In the genomic region with DNA sequence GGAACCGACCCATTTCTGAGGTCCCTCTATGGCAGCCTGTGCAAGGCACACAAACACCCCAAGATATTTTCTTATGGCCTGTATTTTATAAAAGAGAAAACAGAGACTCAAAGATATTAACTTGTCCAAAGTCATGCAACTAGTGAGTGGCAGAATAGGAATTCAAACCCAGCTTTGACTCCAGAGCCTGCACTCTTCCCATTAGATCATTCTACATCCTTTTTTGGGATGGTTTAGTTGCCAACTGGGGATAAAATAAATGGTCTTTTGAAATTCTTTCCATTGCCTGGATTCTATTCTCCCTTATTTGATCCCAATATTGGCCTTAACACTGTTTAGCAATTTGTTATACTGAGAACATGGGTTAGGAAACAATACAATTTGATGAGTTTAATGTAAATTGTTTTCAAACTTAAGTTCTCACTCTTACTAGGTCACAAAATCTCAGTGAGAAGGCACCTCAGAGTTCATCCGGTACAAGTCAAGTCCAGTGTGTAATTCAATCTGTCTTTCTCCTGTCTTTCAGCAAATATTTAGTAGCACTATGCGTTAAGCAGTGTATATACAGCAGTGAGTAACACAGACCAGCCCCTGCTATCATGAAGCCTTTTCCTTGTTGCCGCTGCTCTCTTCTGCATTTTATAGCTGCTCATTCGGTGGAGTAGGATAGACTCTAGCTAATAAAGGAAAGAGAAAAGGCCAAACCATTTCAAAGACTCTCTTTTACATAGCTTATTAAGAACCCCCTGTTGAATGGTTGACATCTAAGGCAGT, we compare ENCODE assay signal across 8 cellular contexts.
DNase-seq lines count a peak whose midpoint lies in the region; ATAC-seq, FAIRE-seq and TF ChIP-seq lines count a peak whose summit lies in the region.

No MANE protein-coding gene starts in this region.

- intact Hi-C loops in endothelial cell of umbilical vein (cut with micrococcal nuclease): no loop called here

- no peak for ATAC-seq in HG03571 (IDR thresholded peaks at IDR 0.05; ENCODE audit: unreplicated experiment)

- no peak for TF ChIP-seq CTCF in endothelial cell of umbilical vein (IDR thresholded peaks at IDR 0.05; ENCODE audit: extremely low read depth in 1 of 2, insufficient read depth in 1 of 2, low read depth in 1 of 2, low read length in 2 of 2)

- no TSS peak for BruUV-seq in endothelial cell of umbilical vein (replicated peaks; lab: Mats Ljungman, UMichigan)

- H3K9ac ChIP-seq in endothelial cell of umbilical vein (replicated peaks; ENCODE audit: extremely low read depth, insufficient read depth, low read length): peak overlapping the region; percentile 47

- peak overlapping the region; percentile 62 for H3K4me2 ChIP-seq in endothelial cell of umbilical vein (ENCODE audit: insufficient read depth, low read length)

- CTCF ChIA-PET in endothelial cell of umbilical vein (lab: Charles Lee): interaction anchor here (0.9 to 1.9 kb wide), 3 partner anchors 9 to 116 kb away, joined by 3 to 5 read pairs (median 4); no protein-coding TSS in a partner anchor

- POLR2A ChIA-PET in endothelial cell of umbilical vein (lab: Charles Lee): no interaction called here

- H3K4me1 ChIP-seq in endothelial cell of umbilical vein (ENCODE audit: control insufficient read depth, extremely low read depth, insufficient read depth, low read length) (no peaks in the 10 kb centered on the region), muscle layer of duodenum (ENCODE audit: control insufficient read depth in 1 of 2, insufficient read depth in 2 of 2, low read length in 2 of 2) (peaks cover 0 to 5% of the 10 kb centered on the region in 2 donors)

- H3K27me3 ChIP-seq in endothelial cell of umbilical vein (ENCODE audit: control insufficient read depth in 2 of 2, insufficient read depth in 2 of 2, low read length in 2 of 2) (no peaks in the 10 kb centered on the region), muscle layer of duodenum (ENCODE audit: low read depth, low read length) (no peaks in the 10 kb centered on the region)

- H3K79me2 ChIP-seq in endothelial cell of umbilical vein (ENCODE audit: control insufficient read depth, insufficient read depth, low read length): no peaks in the 10 kb centered on the region

- no peaks in the 10 kb centered on the region for H4K20me1 ChIP-seq in endothelial cell of umbilical vein (replicated peaks; ENCODE audit: control insufficient read depth, extremely low read depth, insufficient read depth, low read length)

- no peak for FAIRE-seq in endothelial cell of umbilical vein (lab: Jason Lieb, UNC)

- H2AFZ ChIP-seq in endothelial cell of umbilical vein (ENCODE audit: low read depth, low read length): peak overlapping the region; percentile 90

- H3K9me1 ChIP-seq in endothelial cell of umbilical vein (replicated peaks; ENCODE audit: control insufficient read depth, extremely low read depth, insufficient read depth, low read length): no peaks in the 10 kb centered on the region

- H3K9me3 ChIP-seq in endothelial cell of umbilical vein (replicated peaks; ENCODE audit: control insufficient read depth, insufficient read depth, low read length) (no peaks in the 10 kb centered on the region), muscle layer of duodenum (ENCODE audit: control insufficient read depth in 1 of 2, low read length in 2 of 2) (no peaks in the 10 kb centered on the region)

- dilution Hi-C loops in endothelial cell of umbilical vein (cut with MboI; ENCODE audit: extremely low pct_ligation_motif_present, low sequenced_read_pairs): no loop called here

- H3K27ac ChIP-seq in endothelial cell of umbilical vein (ENCODE audit: insufficient read depth, low read depth, low read length) (no peak overlapping the region), muscle layer of duodenum (ENCODE audit: low read length) (peak overlapping the region; percentile 96)

- H3K36me3 ChIP-seq in endothelial cell of umbilical vein (ENCODE audit: control insufficient read depth in 2 of 2, extremely low read depth in 1 of 2, insufficient read depth in 2 of 2, low read length in 2 of 2) (no peaks in the 10 kb centered on the region), muscle layer of duodenum (ENCODE audit: control insufficient read depth in 1 of 2, insufficient read depth in 2 of 2, low read length in 2 of 2) (peaks cover 0 to 4% of the 10 kb centered on the region in 2 donors)

- H3K4me3 ChIP-seq in endothelial cell of umbilical vein (replicated peaks in 1 of 3; ENCODE audit: insufficient read depth in 1 of 3, low read depth in 1 of 3, low read length in 3 of 3) (peak overlapping the region in 2 of 3 experiments; percentile 16 to 24), muscle layer of duodenum (ENCODE audit: low read depth in 1 of 2, low read length in 2 of 2) (peak overlapping the region; percentile 48 to 62)

- no peak for TF ChIP-seq POLR2A in endothelial cell of umbilical vein (IDR thresholded peaks at IDR 0.05; ENCODE audit: low read depth, low read length)

- DNase-seq in A172 (ENCODE audit: low spot score): peak; percentile 39
- DNase-seq in LoVo (ENCODE audit: low spot score): peak; percentile 6
- DNase-seq in endothelial cell of umbilical vein (ENCODE audit: low read depth, low spot score): no peak
- no peak for DNase-seq in NCI-H526 treated with DMSO at 0.1 percent for 48 hours (lab: John Stamatoyannopoulos, UW)
- no peak for DNase-seq in GM19238 (ENCODE audit: insufficient read length, low spot score)
- no peak for DNase-seq in NCI-H1417 treated with DMSO at 0.1 percent for 48 hours (lab: John Stamatoyannopoulos, UW)

TF ChIP-seq in endothelial cell of umbilical vein, 7 proteins besides CTCF, POLR2A, EP300 and RAD21:
- no peak for TF ChIP-seq POLR2AphosphoS5 (IDR thresholded peaks at IDR 0.05; ENCODE audit: insufficient read depth, low read depth, low read length)
- no peak for TF ChIP-seq JUN (IDR thresholded peaks at IDR 0.05; ENCODE audit: borderline replicate concordance, insufficient read depth, insufficient read length, low read depth)
- TF ChIP-seq MYC (IDR thresholded peaks at IDR 0.05; ENCODE audit: low read depth, low read length): no peak
- TF ChIP-seq, protein P1, sequence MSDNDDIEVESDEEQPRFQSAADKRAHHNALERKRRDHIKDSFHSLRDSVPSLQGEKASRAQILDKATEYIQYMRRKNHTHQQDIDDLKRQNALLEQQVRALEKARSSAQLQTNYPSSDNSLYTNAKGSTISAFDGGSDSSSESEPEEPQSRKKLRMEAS (IDR thresholded peaks at IDR 0.05; ENCODE audit: insufficient read depth, insufficient read length): no peak
- no peak for TF ChIP-seq EZH2 (IDR thresholded peaks at IDR 0.05; ENCODE audit: borderline replicate concordance, low read depth, low read length, severe bottlenecking)
- TF ChIP-seq GATA2 (IDR thresholded peaks at IDR 0.05; ENCODE audit: insufficient read depth, insufficient read length, low read depth, low read length): no peak
- TF ChIP-seq FOS (IDR thresholded peaks at IDR 0.05; ENCODE audit: borderline replicate concordance, insufficient read depth, low read length): no peak

Comparison
In these comparisons a context has a peak if more than half of its experiments do, and no peak if none do; other contexts are left out.
1. DNase-seq: peak in A172 (single experiment) and LoVo (single experiment); none in endothelial cell of umbilical vein (single experiment), NCI-H526 treated with DMSO at 0.1 percent for 48 hours (single experiment), GM19238 (single experiment) and NCI-H1417 treated with DMSO at 0.1 percent for 48 hours (single experiment).